Comparison of ENCODE assay signal across 20 cellular contexts in the genomic region with DNA sequence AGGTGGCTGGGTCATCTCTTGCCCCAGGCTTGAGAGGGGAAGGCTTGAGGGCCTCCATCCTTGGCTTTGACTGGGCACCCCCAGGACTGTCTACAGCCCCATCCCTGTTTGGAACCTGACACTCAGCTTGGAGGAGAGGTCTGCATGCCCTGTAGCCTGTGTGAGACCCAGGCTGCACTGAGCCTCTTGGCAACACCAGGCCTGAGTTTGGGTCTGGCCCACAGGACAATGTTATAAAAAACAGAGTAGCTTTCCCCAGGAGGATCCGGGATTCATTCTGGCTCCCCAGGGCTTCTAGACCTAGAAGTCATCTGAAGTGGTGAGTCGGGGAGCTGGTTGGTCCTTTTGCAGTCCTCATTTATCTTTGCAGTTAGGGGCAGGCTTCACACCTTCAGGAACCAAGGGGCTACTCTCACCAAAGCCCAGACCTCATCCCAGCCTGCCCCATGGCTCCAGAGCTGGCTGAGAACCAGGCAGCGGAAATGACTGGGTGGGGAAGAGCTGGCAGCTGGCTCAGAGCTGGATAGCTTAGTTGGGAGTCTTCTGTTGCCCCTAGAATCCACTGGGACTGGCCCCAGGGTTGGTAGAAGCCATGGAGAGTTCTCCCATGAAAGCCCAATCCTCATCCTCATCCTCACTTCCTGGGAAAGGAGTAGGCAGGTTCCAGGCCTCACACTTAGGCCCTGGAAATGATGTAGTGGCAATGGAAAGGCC.
DNase-seq lines count a peak whose midpoint lies in the region; ATAC-seq lines count a peak whose summit lies in the region.
"Had no signal": no experiment of that assay in that cellular context is flagged by ENCODE, and none has a peak within 500 bp of the region (broad histone marks: within the 10 kb centered on the region; RNA-seq: fewer than 3 reads in every experiment).

No MANE protein-coding gene starts in this region.

- DNase-seq in AG20443 (ENCODE audit: low spot score), result peak; percentile 7
- peak; percentile 7 for DNase-seq in H4 (ENCODE audit: low spot score)
- DNase-seq in left lobe of liver (ENCODE audit: low spot score), result peak; percentile 30
- peak; percentile 6 for DNase-seq in sciatic nerve (ENCODE audit: low spot score)
- no peak for DNase-seq in middle frontal gyrus (ENCODE audit: extremely low spot score, low spot score)
- DNase-seq in pons (ENCODE audit: low spot score), result no peak
- DNase-seq: CD4-positive, alpha-beta T cell; COR-L47; DMS79; H9; HFFc6; MG63; NCI-H1417; NCI-H1694 treated with DMSO at 0.1 percent for 48 hours; NCI-H446 treated with DMSO at 0.1 percent for 48 hours; NCI-H526 treated with DMSO at 0.1 percent for 48 hours; OCI-M1 had no signal

- intact Hi-C loops in sciatic nerve (cut with DNase I), result loop anchor here (2.0 kb wide), 1 partner anchor 138 kb away; no protein-coding TSS in a partner anchor

- ATAC-seq in left lobe of liver (no peak), sciatic nerve (no peak), HG03442 (IDR thresholded peaks at IDR 0.05; ENCODE audit: unreplicated experiment) (no peak)
- ATAC-seq: HepG2, K562 had no signal

Comparison
In these comparisons a context has a peak if more than half of its experiments do, and no peak if none do; other contexts are left out.
1. DNase-seq: peak in AG20443 (single experiment), H4 (single experiment), left lobe of liver (single experiment) and sciatic nerve (single experiment); none in middle frontal gyrus (single experiment) and pons (single experiment).